8 cellular contexts compared by ENCODE assay signal in the genomic region with DNA sequence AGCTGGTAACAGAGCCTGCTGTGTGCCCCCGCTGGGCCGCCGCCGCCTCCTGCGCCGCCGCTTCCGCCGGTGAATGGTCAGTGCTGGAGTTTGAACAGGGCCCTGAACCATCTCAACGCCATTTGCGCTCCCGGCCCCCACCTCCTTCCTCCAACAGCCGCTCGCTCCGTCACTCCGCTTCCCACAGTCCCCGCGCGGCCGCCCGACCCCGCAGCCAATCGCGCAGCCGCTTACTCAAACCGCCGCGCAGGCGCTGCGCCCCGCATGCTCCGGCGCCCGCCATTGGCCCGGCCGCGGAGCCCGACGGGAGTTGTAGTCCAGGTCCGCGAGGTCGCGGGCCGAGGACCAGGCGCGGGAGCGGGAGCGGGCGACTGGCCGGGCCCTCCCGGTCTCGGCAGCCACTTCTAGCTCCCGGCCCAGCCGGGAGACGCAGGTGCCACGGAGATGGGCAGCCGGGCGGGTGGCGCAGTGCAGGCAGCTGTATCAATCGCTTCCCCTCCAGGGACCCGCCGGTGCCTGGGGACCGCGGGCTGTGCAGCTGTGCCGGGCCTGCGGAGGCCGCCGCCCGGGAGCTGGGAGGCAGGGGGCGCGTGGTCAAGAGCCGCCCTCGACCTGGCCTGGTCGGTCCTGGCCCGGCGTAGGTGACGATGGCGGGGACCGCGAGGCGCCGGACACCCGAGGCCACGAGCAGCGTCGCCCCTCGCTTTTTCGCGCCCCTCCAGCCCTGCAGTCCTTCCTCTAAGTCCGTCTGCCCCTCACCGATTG. TPM values are rescaled to one million over a fixed set of nuclear protein-coding genes. Genes with fewer than 3 reads are reported as not detected.
A peak's percentile ranks its signal among the peaks of the same experiment; 100 is the strongest.
DNase-seq lines count a peak whose midpoint lies in the region; ATAC-seq and TF ChIP-seq lines count a peak whose summit lies in the region.

A gene with protein sequence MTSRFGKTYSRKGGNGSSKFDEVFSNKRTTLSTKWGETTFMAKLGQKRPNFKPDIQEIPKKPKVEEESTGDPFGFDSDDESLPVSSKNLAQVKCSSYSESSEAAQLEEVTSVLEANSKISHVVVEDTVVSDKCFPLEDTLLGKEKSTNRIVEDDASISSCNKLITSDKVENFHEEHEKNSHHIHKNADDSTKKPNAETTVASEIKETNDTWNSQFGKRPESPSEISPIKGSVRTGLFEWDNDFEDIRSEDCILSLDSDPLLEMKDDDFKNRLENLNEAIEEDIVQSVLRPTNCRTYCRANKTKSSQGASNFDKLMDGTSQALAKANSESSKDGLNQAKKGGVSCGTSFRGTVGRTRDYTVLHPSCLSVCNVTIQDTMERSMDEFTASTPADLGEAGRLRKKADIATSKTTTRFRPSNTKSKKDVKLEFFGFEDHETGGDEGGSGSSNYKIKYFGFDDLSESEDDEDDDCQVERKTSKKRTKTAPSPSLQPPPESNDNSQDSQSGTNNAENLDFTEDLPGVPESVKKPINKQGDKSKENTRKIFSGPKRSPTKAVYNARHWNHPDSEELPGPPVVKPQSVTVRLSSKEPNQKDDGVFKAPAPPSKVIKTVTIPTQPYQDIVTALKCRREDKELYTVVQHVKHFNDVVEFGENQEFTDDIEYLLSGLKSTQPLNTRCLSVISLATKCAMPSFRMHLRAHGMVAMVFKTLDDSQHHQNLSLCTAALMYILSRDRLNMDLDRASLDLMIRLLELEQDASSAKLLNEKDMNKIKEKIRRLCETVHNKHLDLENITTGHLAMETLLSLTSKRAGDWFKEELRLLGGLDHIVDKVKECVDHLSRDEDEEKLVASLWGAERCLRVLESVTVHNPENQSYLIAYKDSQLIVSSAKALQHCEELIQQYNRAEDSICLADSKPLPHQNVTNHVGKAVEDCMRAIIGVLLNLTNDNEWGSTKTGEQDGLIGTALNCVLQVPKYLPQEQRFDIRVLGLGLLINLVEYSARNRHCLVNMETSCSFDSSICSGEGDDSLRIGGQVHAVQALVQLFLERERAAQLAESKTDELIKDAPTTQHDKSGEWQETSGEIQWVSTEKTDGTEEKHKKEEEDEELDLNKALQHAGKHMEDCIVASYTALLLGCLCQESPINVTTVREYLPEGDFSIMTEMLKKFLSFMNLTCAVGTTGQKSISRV (N-terminal part only) (minus strand): TSS at position 173 of the 765 bp plus-strand sequence. CDS start 3,723 bp downstream, outside the sequence.

- TF ChIP-seq POLR2A in gastroesophageal sphincter (IDR thresholded peaks at IDR 0.05), result peak; percentile 78 to 80

- peak within 1 kb of the TSS; percentile 87 for H3K9ac ChIP-seq in SK-N-MC (ENCODE audit: insufficient read length)

- 0% methylated on average over 5 of the region's 91 CpGs; no CpG with 5 or more reads in 1 of the 2 donors for WGBS in gastroesophageal sphincter (ENCODE audit: low coverage in 1 of 2), 2 donors

- no peaks in the 10 kb centered on the region; the same call in 1 of the 2 replicates for H3K36me3 ChIP-seq in GM06990 (ENCODE audit: control insufficient read depth, insufficient read depth, low read length)
- H3K36me3 ChIP-seq in SK-N-MC (ENCODE audit: insufficient read depth, low read length), result peaks cover 8% of the 10 kb centered on the region
- peaks cover 0 to 6% of the 10 kb centered on the region in 2 donors for H3K36me3 ChIP-seq in gastroesophageal sphincter
- peaks cover 10% of the 10 kb centered on the region for H3K36me3 ChIP-seq in neutrophil

- peaks cover 60% of the 10 kb centered on the region for H3K4me1 Mint-ChIP-seq in HFFc6 (ENCODE audit: low read depth)
- H3K4me1 Mint-ChIP-seq in activated naive CD4-positive, alpha-beta T cell treated with anti-CD3 and anti-CD28 coated beads, Interleukin-2, amount 10 ng/mL, durations not matched to agents 7 days and 5 days, result peaks cover 68% of the 10 kb centered on the region

- peaks cover 25% of the 10 kb centered on the region for H3K36me3 Mint-ChIP-seq in HFFc6 (ENCODE audit: low read depth)
- H3K36me3 Mint-ChIP-seq in activated naive CD4-positive, alpha-beta T cell treated with anti-CD3 and anti-CD28 coated beads, Interleukin-2, amount 10 ng/mL, durations not matched to agents 7 days and 5 days, result peaks cover 25% of the 10 kb centered on the region

- no peaks in the 10 kb centered on the region; the same call in 1 of the 2 replicates for H3K27me3 Mint-ChIP-seq in HFFc6 (ENCODE audit: insufficient read depth)
- no peaks in the 10 kb centered on the region for H3K27me3 Mint-ChIP-seq in activated naive CD4-positive, alpha-beta T cell treated with anti-CD3 and anti-CD28 coated beads, Interleukin-2, amount 10 ng/mL, durations not matched to agents 7 days and 5 days

- peak within 1 kb of the TSS; percentile 98 for H3K4me3 Mint-ChIP-seq in HFFc6
- peak within 1 kb of the TSS; percentile 92 for H3K4me3 Mint-ChIP-seq in activated naive CD4-positive, alpha-beta T cell treated with anti-CD3 and anti-CD28 coated beads, Interleukin-2, amount 10 ng/mL, durations not matched to agents 7 days and 5 days

- H3K9me3 ChIP-seq in SK-N-MC (ENCODE audit: low read depth, low read length) (no peaks in the 10 kb centered on the region), gastroesophageal sphincter (no peaks in the 10 kb centered on the region), neutrophil (no peaks in the 10 kb centered on the region)

- peak within 1 kb of the TSS; percentile 93 for H3K27ac Mint-ChIP-seq in HFFc6
- peak within 1 kb of the TSS; percentile 95 for H3K27ac Mint-ChIP-seq in activated naive CD4-positive, alpha-beta T cell treated with anti-CD3 and anti-CD28 coated beads, Interleukin-2, amount 10 ng/mL, durations not matched to agents 7 days and 5 days

- no peak for TF ChIP-seq EP300 in gastroesophageal sphincter (IDR thresholded peaks at IDR 0.05)

- H3K27ac ChIP-seq in SK-N-MC, result no peak within 1 kb of the TSS
- peak within 1 kb of the TSS; percentile 86 to 98 (median 97) for H3K27ac ChIP-seq in gastroesophageal sphincter
- peak within 1 kb of the TSS; percentile 86 for H3K27ac ChIP-seq in neutrophil

- ATAC-seq in gastroesophageal sphincter, result peak; percentile 99

- no peak for TF ChIP-seq CTCF in GM06990 (IDR thresholded peaks at IDR 0.05; ENCODE audit: insufficient read depth, low read length, poor library complexity, severe bottlenecking)
- peak; percentile 9; the same call in 1 of the 2 replicates for TF ChIP-seq CTCF in HFFc6 (IDR thresholded peaks at IDR 0.05)
- TF ChIP-seq CTCF in gastroesophageal sphincter (IDR thresholded peaks at IDR 0.05), result peak in 1 of 4 experiments; percentile 41
- peak; percentile 40 for TF ChIP-seq CTCF in neutrophil (IDR thresholded peaks at IDR 0.05)
- no peak for TF ChIP-seq CTCF in subcutaneous adipose tissue (IDR thresholded peaks at IDR 0.05; ENCODE audit: low read depth)

- no peaks in the 10 kb centered on the region for H3K9me3 Mint-ChIP-seq in HFFc6
- no peaks in the 10 kb centered on the region for H3K9me3 Mint-ChIP-seq in activated naive CD4-positive, alpha-beta T cell treated with anti-CD3 and anti-CD28 coated beads, Interleukin-2, amount 10 ng/mL, durations not matched to agents 7 days and 5 days

- DNase-seq in GM06990 (ENCODE audit: extremely low read depth, insufficient read length) (peak; percentile 97), HFFc6 (peak; percentile 88), NAMALWA (ENCODE audit: low spot score) (peak; percentile 93), SK-N-MC (ENCODE audit: low read depth, low spot score) (no peak)
- DNase-seq in activated naive CD4-positive, alpha-beta T cell treated with anti-CD3 and anti-CD28 coated beads, Interleukin-2, amount 10 ng/mL, durations not matched to agents 7 days and 5 days, result peak; percentile 96

- H3K4me1 ChIP-seq in gastroesophageal sphincter (peaks cover 0 to 69% (median 26%) of the 10 kb centered on the region in 3 donors), neutrophil (ENCODE audit: control insufficient read depth in 1 of 2, insufficient read depth in 1 of 2, low read depth in 1 of 2, low read length in 1 of 2) (peaks cover 19 to 32% of the 10 kb centered on the region in 2 experiments)

- H3K4me3 ChIP-seq in GM06990 (replicated peaks; ENCODE audit: low read depth, low read length) (peak within 1 kb of the TSS; percentile 90), SK-N-MC (peak within 1 kb of the TSS; percentile 81), gastroesophageal sphincter (peak within 1 kb of the TSS; percentile 77 to 95), neutrophil (ENCODE audit: low read depth in 1 of 2, low read length in 1 of 2) (peak within 1 kb of the TSS; percentile 90 to 93)

- H3K27me3 ChIP-seq in GM06990 (replicated peaks; ENCODE audit: control insufficient read depth, insufficient read depth, low read length) (no peaks in the 10 kb centered on the region), gastroesophageal sphincter (no peaks in the 10 kb centered on the region), neutrophil (no peaks in the 10 kb centered on the region)

- CTCF ChIA-PET in activated naive CD4-positive, alpha-beta T cell treated with anti-CD3 and anti-CD28 coated beads, Interleukin-2, amount 10 ng/mL, durations not matched to agents 7 days and 5 days (lab: Charles Lee), result interaction anchor here (1.1 to 1.4 kb wide), 3 partner anchors 16 to 122 kb away, joined by 3 to 7 read pairs (median 3); no protein-coding TSS in a partner anchor

RNA-seq across cellular contexts. Expression of the gene that starts here (rescaled TPM):
- total RNA-seq in HFFc6 (2021; fragmentation: NEBNext Ultra II Directional; extraction: Animal tissue kit (Norgen Biotek cat#: 25700)), result 10 to 100 TPM; 30.7 to 37.1 (median 33.6) TPM
- 10 to 100 TPM; 35.6 to 55.1 (median 40.6) TPM for total RNA-seq in gastroesophageal sphincter
- total RNA-seq in subcutaneous adipose tissue, result 10 to 100 TPM; 33.5 to 45.8 (median 37.6) TPM

Comparison
In these comparisons a context has a peak if more than half of its experiments do, and no peak if none do; other contexts are left out.
1. CTCF ChIP-seq: peak in HFFc6 (single experiment) and neutrophil (single experiment); none in GM06990 (single experiment) and subcutaneous adipose tissue (single experiment).
2. Peak in every context shown above with its lines, with median percentiles within 50 percentile points of each other: H3K4me3 ChIP-seq.